ENCODE assay signal across 31 cellular contexts in the genomic region with DNA sequence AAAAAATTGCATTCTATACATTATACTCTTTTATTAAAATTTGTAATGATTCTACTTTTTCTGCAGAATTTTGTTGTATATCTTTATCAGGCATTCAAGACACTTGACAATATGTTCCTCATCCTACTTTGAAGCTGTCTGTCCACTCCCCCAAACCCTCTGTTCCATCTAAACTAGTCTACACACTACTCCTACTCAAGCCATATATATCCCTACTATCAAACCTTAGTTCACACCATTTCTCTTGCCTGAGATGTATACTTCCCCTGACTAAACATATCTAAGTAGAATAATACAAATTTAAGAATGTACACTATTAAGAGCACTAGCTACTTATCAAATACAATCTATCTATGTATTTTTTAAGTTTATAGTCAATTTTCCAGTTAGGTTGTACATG.
"Had no signal": no experiment of that assay in that cellular context is flagged by ENCODE, and none has a peak within 500 bp of the region (broad histone marks: within the 10 kb centered on the region; RNA-seq: fewer than 3 reads in every experiment).

No MANE protein-coding gene starts in this region.

- H3K27ac ChIP-seq: adrenal gland, body of pancreas, brain microvascular endothelial cell, breast epithelium, VCaP had no signal

- H3K9me3 ChIP-seq: adrenal gland had no signal

- DNase-seq: activated B cell treated with CpG ODN at 0.5 μM for 24 hours; activated CD4-positive, alpha-beta memory T cell treated with anti-CD3 and anti-CD28 coated beads for 36 hours; activated CD4-positive, alpha-beta T cell treated with anti-CD3 and anti-CD28 coated beads for 4 hours; activated CD4-positive, alpha-beta T cell treated with anti-CD3 and anti-CD28 coated beads, Interleukin-2, amount 10 ng/mL, durations not matched to agents 24 days and 14 days; activated CD4-positive, alpha-beta T cell treated with anti-CD3 and anti-CD28 coated beads, Interleukin-2, amount 50 U/mL, for 1 hour; activated CD4-positive, alpha-beta T cell treated with anti-CD3 and anti-CD28 coated beads, Interleukin-2, amount 50 U/mL, for 4 hours; activated CD4-positive, CD25-positive, alpha-beta regulatory T cell treated with anti-CD3 and anti-CD28 coated beads, Interleukin-2, amount 50 U/mL, for 72 hours; activated CD8-positive, alpha-beta memory T cell treated with anti-CD3 and anti-CD28 coated beads, Interleukin-2, amount 50 U/mL, for 4 hours; activated CD8-positive, alpha-beta T cell treated with anti-CD3 and anti-CD28 coated beads for 36 hours; activated effector memory CD4-positive, alpha-beta T cell treated with anti-CD3 and anti-CD28 coated beads, Interleukin-2, amount 50 U/mL, for 16 hours; activated gamma-delta T cell treated with Interleukin-2 at 50 U/mL for 16 hours; activated naive CD4-positive, alpha-beta T cell; activated naive CD4-positive, alpha-beta T cell treated with anti-CD3 and anti-CD28 coated beads for 36 hours; activated naive CD4-positive, alpha-beta T cell treated with anti-CD3 and anti-CD28 coated beads, Interleukin-2, amount 50 U/mL, for 16 hours; activated naive CD8-positive, alpha-beta T cell treated with anti-CD3 and anti-CD28 coated beads for 36 hours; activated T-cell treated with anti-CD3 and anti-CD28 coated beads for 4 hours; activated T-cell treated with anti-CD3 and anti-CD28 coated beads, Interleukin-2, amount 50 U/mL, for 1 hour; activated T-cell treated with anti-CD3 and anti-CD28 coated beads, Interleukin-2, amount 50 U/mL, for 4 hours; activated T-cell treated with anti-CD3 and anti-CD28 coated beads, Interleukin-2, amount 50 U/mL, for 72 hours; adrenal gland; amniotic stem cell; aorta; body of pancreas; brain microvascular endothelial cell; central memory CD4-positive, alpha-beta T cell; T-helper 2 cell; T-helper 9 cell had no signal

- H3K4me3 ChIP-seq: adrenal gland, body of pancreas, breast epithelium had no signal

- ATAC-seq: activated CD8-positive, alpha-beta T cell treated with anti-CD3 and anti-CD28 coated beads for 36 hours; activated naive CD4-positive, alpha-beta T cell treated with anti-CD3 and anti-CD28 coated beads, Interleukin-2, amount 50 U/mL, for 72 hours; activated T-cell treated with anti-CD3 and anti-CD28 coated beads, Interleukin-2, amount 50 U/mL, for 4 hours; activated T-cell treated with anti-CD3 and anti-CD28 coated beads, Interleukin-2, amount 50 U/mL, for 72 hours; activated T-helper 17 cell treated with anti-CD3 and anti-CD28 coated beads, Interleukin-2, amount 50 U/mL, for 72 hours; body of pancreas had no signal

- H3K27me3 ChIP-seq: adrenal gland, body of pancreas, brain microvascular endothelial cell, breast epithelium had no signal

- H3K4me1 ChIP-seq: adrenal gland, body of pancreas, breast epithelium had no signal

- H3K36me3 ChIP-seq: adrenal gland, brain microvascular endothelial cell, breast epithelium had no signal
